21 cellular contexts compared by ENCODE assay signal in the genomic region with DNA sequence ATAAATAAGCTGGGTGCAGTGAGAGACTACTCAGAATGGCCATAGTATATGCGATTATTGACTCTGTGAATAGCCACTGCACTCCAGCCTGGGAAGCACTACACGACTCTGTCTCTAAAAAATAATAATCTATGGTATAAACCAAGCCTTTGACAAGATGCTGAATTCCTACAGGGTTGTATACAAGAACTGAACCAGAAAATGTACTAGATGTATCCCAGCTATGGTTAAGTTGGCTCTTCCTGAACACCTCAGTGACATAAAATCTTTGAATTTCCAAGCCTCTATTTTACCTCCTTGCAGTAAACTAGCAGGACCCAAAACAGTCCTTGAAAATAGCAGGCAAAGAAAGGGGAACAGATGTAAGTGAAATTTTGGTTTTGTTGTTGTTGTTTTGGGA. TPM values are rescaled to one million over a fixed set of nuclear protein-coding genes. Genes with fewer than 3 reads are reported as not detected.
DNase-seq lines count a peak whose midpoint lies in the region; ATAC-seq, FAIRE-seq and TF ChIP-seq lines count a peak whose summit lies in the region.
"Had no signal": no experiment of that assay in that cellular context is flagged by ENCODE, and none has a peak within 500 bp of the region (broad histone marks: within the 10 kb centered on the region; RNA-seq: fewer than 3 reads in every experiment).

No MANE protein-coding gene starts in this region.

- H3K4me3 Mint-ChIP-seq in activated CD8-positive, alpha-beta memory T cell treated with anti-CD3 and anti-CD28 coated beads, Interleukin-2, amount 10 ng/mL, durations not matched to agents 7 days and 5 days, result no peak overlapping the region
- H3K4me3 Mint-ChIP-seq in GM23338 (no peak overlapping the region), osteocyte (ENCODE audit: unreplicated experiment) (no peak overlapping the region)
- H3K4me3 Mint-ChIP-seq: activated T-helper 17 cell treated with anti-CD3 and anti-CD28 coated beads, Interleukin-2, amount 50 U/mL, for 72 hours; H9 had no signal

- no peaks in the 10 kb centered on the region for H3K79me2 ChIP-seq in GM23338 (replicated peaks; ENCODE audit: insufficient read depth)
- H3K79me2 ChIP-seq in GM12878 (ENCODE audit: control insufficient read depth, insufficient read depth, low read length), result peaks cover 6% of the 10 kb centered on the region

- SMC1A ChIA-PET in GM12878 (lab: Charles Lee; ENCODE audit: uncharacterized antibody, unreplicated experiment), result interaction anchor here (0.6 to 4.0 kb wide), 10 partner anchors 8 to 1134 kb away, joined by 3 to 34 read pairs (median 4); no protein-coding TSS in a partner anchor

- H3K27ac ChIP-seq in GM23338 (ENCODE audit: low read depth) (0 out of 2 replicates have a peak overlapping the region, but pooled peaks have one; percentile 55), GM12878 (ENCODE audit: control insufficient read depth, insufficient read depth) (no peak overlapping the region), neutrophil (peak overlapping the region; percentile 85)
- H3K27ac ChIP-seq: C4-2B had no signal

- H3K36me3 Mint-ChIP-seq in activated CD8-positive, alpha-beta memory T cell treated with anti-CD3 and anti-CD28 coated beads, Interleukin-2, amount 10 ng/mL, durations not matched to agents 7 days and 5 days, result peaks cover 56% of the 10 kb centered on the region
- H3K36me3 Mint-ChIP-seq in GM23338 (ENCODE audit: low read depth) (peaks cover 35% of the 10 kb centered on the region), osteocyte (ENCODE audit: unreplicated experiment) (peaks cover 46% of the 10 kb centered on the region)

- in situ Hi-C loops in GM12878 (cut with MboI), result no loop called here

- BruUV-seq in GM12878 (replicated peaks; lab: Mats Ljungman, UMichigan), result no TSS peak

- no peaks in the 10 kb centered on the region for H3K9me3 Mint-ChIP-seq in activated CD8-positive, alpha-beta memory T cell treated with anti-CD3 and anti-CD28 coated beads, Interleukin-2, amount 10 ng/mL, durations not matched to agents 7 days and 5 days (ENCODE audit: low read depth)
- H3K9me3 Mint-ChIP-seq in GM23338 (peaks cover 4% of the 10 kb centered on the region; the same call in 1 of the 3 replicates), osteocyte (ENCODE audit: unreplicated experiment) (no peaks in the 10 kb centered on the region)
- H3K9me3 Mint-ChIP-seq: activated T-helper 17 cell treated with anti-CD3 and anti-CD28 coated beads, Interleukin-2, amount 50 U/mL, for 72 hours had no signal

- TF ChIP-seq CTCF in GM23338 (conservative IDR thresholded peaks at IDR 0.05; ENCODE audit: low read depth in 2 of 2) (no peak), GM12878 (IDR thresholded peaks at IDR 0.05 in 2 of 3, conservative IDR thresholded peaks at IDR 0.05 in 1 of 3; ENCODE audit: control insufficient read depth in 2 of 3, extremely low read depth in 1 of 3, insufficient read depth in 1 of 3, low read depth in 3 of 3, low read length in 3 of 3) (no peak), neutrophil (IDR thresholded peaks at IDR 0.05) (no peak), GM20000 (IDR thresholded peaks at IDR 0.05; ENCODE audit: extremely low read depth, missing control alignments) (no peak), osteocyte (IDR thresholded peaks at IDR 0.05) (no peak)

- H3K9ac ChIP-seq in GM12878 (ENCODE audit: control insufficient read depth, insufficient read depth, low read length), result no peak overlapping the region

- H3K4me1 ChIP-seq in GM23338 (ENCODE audit: insufficient read depth) (no peaks in the 10 kb centered on the region), GM12878 (ENCODE audit: control insufficient read depth, insufficient read depth, low read length) (peaks cover 13% of the 10 kb centered on the region), neutrophil (ENCODE audit: control insufficient read depth in 1 of 2, insufficient read depth in 1 of 2, low read depth in 1 of 2, low read length in 1 of 2) (peaks cover 58 to 61% of the 10 kb centered on the region in 2 experiments)

- H3K9me3 ChIP-seq in GM12878 (replicated peaks; ENCODE audit: control insufficient read depth, insufficient read depth, low read length) (peaks cover 4% of the 10 kb centered on the region; the same call in 1 of the 3 replicates), neutrophil (no peaks in the 10 kb centered on the region)
- H3K9me3 ChIP-seq: left lung had no signal

- WGBS in GM12878 (ENCODE audit: insufficient coverage, insufficient replicate concordance, low lambda C conversion rate, missing lambda C conversion rate), result 98% methylated on average over 2 of the region's 2 CpGs

- peaks cover 17% of the 10 kb centered on the region; the same call in 1 of the 2 replicates for H3K36me3 ChIP-seq in GM23338 (ENCODE audit: insufficient read depth)
- peaks cover 15 to 19% of the 10 kb centered on the region in 2 experiments for H3K36me3 ChIP-seq in GM12878 (ENCODE audit: control insufficient read depth in 2 of 2, insufficient read depth in 2 of 2, low read length in 1 of 2)
- H3K36me3 ChIP-seq in neutrophil, result peaks cover 42% of the 10 kb centered on the region

- H3K4me1 Mint-ChIP-seq in activated CD8-positive, alpha-beta memory T cell treated with anti-CD3 and anti-CD28 coated beads, Interleukin-2, amount 10 ng/mL, durations not matched to agents 7 days and 5 days, result peaks cover 35% of the 10 kb centered on the region
- H3K4me1 Mint-ChIP-seq in GM23338 (no peaks in the 10 kb centered on the region), osteocyte (ENCODE audit: unreplicated experiment) (peaks cover 2% of the 10 kb centered on the region)
- H3K4me1 Mint-ChIP-seq: H9 had no signal

- TF ChIP-seq EP300 in GM12878 (IDR thresholded peaks at IDR 0.05; ENCODE audit: borderline replicate concordance in 1 of 2, control insufficient read depth in 1 of 2, low read depth in 2 of 2, low read length in 2 of 2), result no peak

- H4K20me1 ChIP-seq in GM23338 (replicated peaks; ENCODE audit: insufficient read depth) (no peaks in the 10 kb centered on the region; the same call in 1 of the 2 replicates), GM12878 (ENCODE audit: control insufficient read depth, insufficient read depth) (no peaks in the 10 kb centered on the region)

- H2AFZ ChIP-seq in GM23338 (no peak overlapping the region), GM12878 (ENCODE audit: control insufficient read depth, low read depth, low read length) (no peak overlapping the region)

- H3K4me3 ChIP-seq in GM23338, result no peak overlapping the region
- H3K4me3 ChIP-seq in GM12878, result no peak overlapping the region
- no peak overlapping the region for H3K4me3 ChIP-seq in neutrophil (ENCODE audit: low read depth in 1 of 2, low read length in 1 of 2)
- H3K4me3 ChIP-seq: heart right ventricle, left lung had no signal

- no peaks in the 10 kb centered on the region for H3K9me2 ChIP-seq in GM23338 (ENCODE audit: insufficient read depth)

- TF ChIP-seq RAD21 in GM12878 (IDR thresholded peaks at IDR 0.05; ENCODE audit: insufficient read depth, low read depth, low read length), result no peak

- H3K4me2 ChIP-seq in GM23338 (no peak overlapping the region), GM12878 (ENCODE audit: control insufficient read depth, insufficient read depth) (no peak overlapping the region)

- no peak for ATAC-seq in activated CD8-positive, alpha-beta memory T cell treated with anti-CD3 and anti-CD28 coated beads, Interleukin-2, amount 10 ng/mL, durations not matched to agents 7 days and 5 days
- ATAC-seq in GM23338 (no peak), GM12878 (peak; percentile 19; the same call in 1 of the 3 replicates)
- ATAC-seq: activated T-helper 17 cell treated with anti-CD3 and anti-CD28 coated beads, Interleukin-2, amount 50 U/mL, for 72 hours; PC-3 had no signal

- intact Hi-C loops in GM12878 (cut with micrococcal nuclease; ENCODE audit: unreplicated experiment), result no loop called here

- TF ChIP-seq POLR2A in GM12878 (IDR thresholded peaks at IDR 0.05; ENCODE audit: low read depth, low read length), result no peak

- POLR2A ChIA-PET in GM12878 (lab: Charles Lee), result interaction anchor here (0.6 to 1.9 kb wide), 6 partner anchors 8 to 160 kb away, joined by 3 to 15 read pairs (median 5); no protein-coding TSS in a partner anchor

- no peak for FAIRE-seq in GM12878 (lab: Jason Lieb, UNC)

- no peaks in the 10 kb centered on the region for H3K27me3 ChIP-seq in GM23338 (ENCODE audit: insufficient read depth)
- no peaks in the 10 kb centered on the region for H3K27me3 ChIP-seq in GM12878 (replicated peaks in 1 of 2; ENCODE audit: control insufficient read depth in 2 of 2, insufficient read depth in 2 of 2, low read length in 1 of 2)
- H3K27me3 ChIP-seq in neutrophil, result no peaks in the 10 kb centered on the region
- H3K27me3 ChIP-seq: heart right ventricle, left lung had no signal

- H3K27ac Mint-ChIP-seq in activated CD8-positive, alpha-beta memory T cell treated with anti-CD3 and anti-CD28 coated beads, Interleukin-2, amount 10 ng/mL, durations not matched to agents 7 days and 5 days, result peak overlapping the region; percentile 58
- H3K27ac Mint-ChIP-seq in GM23338, result no peak overlapping the region
- H3K27ac Mint-ChIP-seq in osteocyte (ENCODE audit: unreplicated experiment), result no peak overlapping the region
- H3K27ac Mint-ChIP-seq: activated T-helper 17 cell treated with anti-CD3 and anti-CD28 coated beads, Interleukin-2, amount 50 U/mL, for 72 hours had no signal

- CTCF ChIA-PET in activated CD8-positive, alpha-beta memory T cell treated with anti-CD3 and anti-CD28 coated beads, Interleukin-2, amount 10 ng/mL, durations not matched to agents 7 days and 5 days (lab: Charles Lee), result interaction anchor here (0.6 to 2.8 kb wide), 8 partner anchors 10 to 117 kb away, joined by 3 to 10 read pairs (median 3); a partner anchor contains a TSS
- CTCF ChIA-PET in GM12878 (lab: Yijun Ruan, JAX), result interaction anchor here (5.6 kb wide), 1 partner anchor 58 kb away, joined by 31 read pairs; no protein-coding TSS in a partner anchor

- H3F3A ChIP-seq in GM23338 (replicated peaks; ENCODE audit: low read depth), result 0 out of 2 replicates have a peak, but pooled peaks cover 3% of the 10 kb centered on the region

- RAD21 ChIA-PET in GM12878 (lab: Charles Lee; ENCODE audit: unreplicated experiment), result interaction anchor here (0.6 to 2.0 kb wide), 6 partner anchors 13 to 69 kb away, joined by 3 to 7 read pairs (median 3); no protein-coding TSS in a partner anchor

- no peak for DNase-seq in activated CD8-positive, alpha-beta memory T cell treated with anti-CD3 and anti-CD28 coated beads, Interleukin-2, amount 10 ng/mL, durations not matched to agents 7 days and 5 days
- no peak for DNase-seq in activated CD8-positive, alpha-beta memory T cell treated with anti-CD3 and anti-CD28 coated beads, Interleukin-2, amount 50 U/mL, for 4 hours
- DNase-seq in GM23338 (ENCODE audit: low spot score) (no peak), GM12878 (ENCODE audit: low read depth, low spot score) (no peak), GM20000 (ENCODE audit: low spot score) (no peak), NCI-H748 treated with DMSO at 0.1 percent for 48 hours (lab: John Stamatoyannopoulos, UW) (no peak), osteocyte (ENCODE audit: extremely low spot score, unreplicated experiment) (no peak)
- DNase-seq: activated CD8-positive, alpha-beta memory T cell treated with anti-CD3 and anti-CD28 coated beads for 24 hours; amniotic stem cell; dermis blood vessel endothelial cell; GF-D8; H9; heart right ventricle; left lung; NCI-H2227 treated with DMSO at 0.1 percent for 48 hours; PC-3; right cardiac atrium; SHP77 treated with DMSO at 0.1 percent for 48 hours had no signal

- H3K27me3 Mint-ChIP-seq in activated CD8-positive, alpha-beta memory T cell treated with anti-CD3 and anti-CD28 coated beads, Interleukin-2, amount 10 ng/mL, durations not matched to agents 7 days and 5 days, result no peaks in the 10 kb centered on the region
- H3K27me3 Mint-ChIP-seq in GM23338 (ENCODE audit: insufficient read depth, low read depth, poor library complexity) (peaks cover 6% of the 10 kb centered on the region), osteocyte (ENCODE audit: unreplicated experiment) (no peaks in the 10 kb centered on the region)
- H3K27me3 Mint-ChIP-seq: activated T-helper 17 cell treated with anti-CD3 and anti-CD28 coated beads, Interleukin-2, amount 50 U/mL, for 72 hours had no signal

RNA-seq across cellular contexts. Expression of a gene that starts 32.5 kb away (rescaled TPM):
- 100 to 1,000 TPM; 401 to 507 TPM for total RNA-seq in activated CD8-positive, alpha-beta memory T cell treated with anti-CD3 and anti-CD28 coated beads, Interleukin-2, amount 10 ng/mL, durations not matched to agents 7 days and 5 days
- 260 and 354 TPM in 2 replicates for total RNA-seq in GM23338 (2014; rRNA removed; shearing (Covaris generic))
- polyA plus RNA-seq in GM23338 (2016; fragmentation: Nextera tagmentation; extraction: Ambion mirVana) (138 and 153 TPM in 2 replicates), GM12878 (2011; rRNA removed) (909 and 1,265 TPM in 2 replicates), GM12878 (2014; fragmentation: Illumina TruSeq; extraction: Trizol) (547 and 710 TPM in 2 replicates), GM12878 (2014; fragmentation: Nextera tagmentation; extraction: Ambion mirVana) (100 to 1,000 TPM; 268 to 424 TPM), GM12878 (2014; rRNA removed) (180 and 224 TPM in 2 replicates), GM12878 (2016; fragmentation: Nextera tagmentation; extraction: Ambion mirVana) (100 to 1,000 TPM; 232 to 423 TPM)
- 309 and 320 TPM in 2 replicates for total RNA-seq in GM12878 (2013; cell fraction: nucleolus; rRNA removed)
- total RNA-seq in GM12878 (2014; rRNA removed) (334 and 416 TPM in 2 replicates), GM12878 (2014; rRNA removed; fragmentation: Illumina TruSeq; extraction: Trizol) (390 and 401 TPM in 2 replicates), GM12878 (2021) (348 and 360 TPM in 2 replicates), osteocyte (142 and 157 TPM in 2 replicates)
- polyA plus RNA-seq in GM12878 (2011; ENCODE audit: low read depth), result 133 TPM
- polyA plus RNA-seq in GM12878 (2011; cell fraction: cytosol; rRNA removed), result 152 and 181 TPM in 2 replicates
- polyA plus RNA-seq in GM12878 (2011; cell fraction: nucleus; rRNA removed), result 120 and 153 TPM in 2 replicates
- 252 and 315 TPM in 2 replicates for polyA plus RNA-seq in GM12878 (2012)
- polyA minus RNA-seq in GM12878 (2011; rRNA and poly(A)+ RNA removed), result 326 and 414 TPM in 2 replicates
- 268 and 284 TPM in 2 replicates for polyA minus RNA-seq in GM12878 (2011; cell fraction: cytosol; rRNA and poly(A)+ RNA removed)
- polyA minus RNA-seq in GM12878 (2011; cell fraction: nucleus; rRNA and poly(A)+ RNA removed), result 63.8 and 72.4 TPM in 2 replicates
